21 cellular contexts compared by ENCODE assay signal in genomic region chr4:7343950-7344349, GRCh38.
DNase-seq lines count a peak whose midpoint lies in the region; ATAC-seq and TF ChIP-seq lines count a peak whose summit lies in the region.
"Had no signal": no experiment of that assay in that cellular context is flagged by ENCODE, and none has a peak within 500 bp of the region (broad histone marks: within the 10 kb centered on the region; RNA-seq: fewer than 3 reads in every experiment).

No MANE protein-coding gene starts in this region.

- H3K27me3 Mint-ChIP-seq in chondrocyte (ENCODE audit: low read depth), result no peaks in the 10 kb centered on the region
- H3K27me3 Mint-ChIP-seq: B cell had no signal

- no peaks in the 10 kb centered on the region for H3K36me3 ChIP-seq in left ventricle myocardium inferior
- no peaks in the 10 kb centered on the region for H3K36me3 ChIP-seq in neuronal stem cell (replicated peaks in 1 of 2; ENCODE audit: control insufficient read depth in 2 of 2, insufficient read depth in 2 of 2, low read length in 2 of 2)
- H3K36me3 ChIP-seq: BLaER1 had no signal

- WGBS in neuronal stem cell (ENCODE audit: extremely low coverage in 2 of 2, insufficient read length in 2 of 2, insufficient replicate concordance in 1 of 2), 2 donors, result no CpG with 5 or more reads among the region's 8 CpGs

- H4K91ac ChIP-seq in neuronal stem cell (ENCODE audit: low read depth, low read length, poor library complexity), result no peak overlapping the region

- H3K4me3 ChIP-seq in left ventricle myocardium inferior (no peak overlapping the region), neuronal stem cell (ENCODE audit: low read length in 2 of 2) (no peak overlapping the region)
- H3K4me3 ChIP-seq: BLaER1, GM12878, GM23338 had no signal

- H3K18ac ChIP-seq in neuronal stem cell (ENCODE audit: low read length), result peak overlapping the region; percentile 36

- H3K79me1 ChIP-seq in neuronal stem cell (ENCODE audit: low read depth, low read length), result peaks cover 3% of the 10 kb centered on the region

- no peak overlapping the region for H3K14ac ChIP-seq in neuronal stem cell (ENCODE audit: low read length)

- H3K4me3 Mint-ChIP-seq in chondrocyte (ENCODE audit: unreplicated experiment), result no peak overlapping the region
- H3K4me3 Mint-ChIP-seq: B cell; CD4-positive, CD25-positive, alpha-beta regulatory T cell; CD8-positive, alpha-beta T cell; GM23338; H9 had no signal

- H2BK12ac ChIP-seq in neuronal stem cell (ENCODE audit: low read length), result no peak overlapping the region

- peaks cover 7% of the 10 kb centered on the region for H3K36me3 Mint-ChIP-seq in chondrocyte (ENCODE audit: low read depth)
- H3K36me3 Mint-ChIP-seq: CD4-positive, CD25-positive, alpha-beta regulatory T cell; CD8-positive, alpha-beta T cell had no signal

- H2BK120ac ChIP-seq in neuronal stem cell (ENCODE audit: low read depth, low read length), result no peak overlapping the region

- no peak overlapping the region for H3K4ac ChIP-seq in neuronal stem cell (ENCODE audit: low read length)

- H3K9ac ChIP-seq in neuronal stem cell (ENCODE audit: low read depth, low read length, poor library complexity), result no peak overlapping the region
- H3K9ac ChIP-seq: BLaER1 had no signal

- no peak overlapping the region for H2AFZ ChIP-seq in neuronal stem cell (ENCODE audit: low read length)
- H2AFZ ChIP-seq: GM23338 had no signal

- no peak overlapping the region for H3K4me2 ChIP-seq in neuronal stem cell (ENCODE audit: insufficient read depth, low read length, poor library complexity, severe bottlenecking)
- H3K4me2 ChIP-seq: BLaER1, GM23338 had no signal

- no peaks in the 10 kb centered on the region for H3K4me1 ChIP-seq in left ventricle myocardium inferior
- peaks cover 0 to 3% of the 10 kb centered on the region in 2 donors for H3K4me1 ChIP-seq in neuronal stem cell (ENCODE audit: control insufficient read depth in 2 of 2, insufficient read depth in 1 of 2, low read depth in 1 of 2, low read length in 2 of 2)
- H3K4me1 ChIP-seq: Caco-2 had no signal

- H2BK15ac ChIP-seq in neuronal stem cell (ENCODE audit: low read length), result peak overlapping the region; percentile 12

- H4K8ac ChIP-seq in neuronal stem cell (ENCODE audit: low read depth, low read length), result no peak overlapping the region

- no peak overlapping the region for H3K27ac Mint-ChIP-seq in chondrocyte (ENCODE audit: unreplicated experiment)
- H3K27ac Mint-ChIP-seq: B cell; CD4-positive, CD25-positive, alpha-beta regulatory T cell; CD8-positive, alpha-beta T cell; GM23338; H9 had no signal

- peak; percentile 3 for DNase-seq in left ventricle myocardium inferior
- DNase-seq in left ventricle myocardium superior, result no peak
- DNase-seq in chondrocyte (ENCODE audit: low spot score), result peak; percentile 64
- no peak for DNase-seq in neuronal stem cell (ENCODE audit: low spot score)
- no peak for DNase-seq in substantia nigra (lab: John Stamatoyannopoulos, UW)
- DNase-seq in SIG-M5 treated with dmso at 0.1 percent for 504 hours (lab: John Stamatoyannopoulos, UW; ENCODE audit: unreplicated experiment), result no peak
- DNase-seq in DMS79 treated with DMSO at 0.1 percent for 48 hours (lab: John Stamatoyannopoulos, UW), result no peak
- DNase-seq: Caco-2; CD4-positive, CD25-positive, alpha-beta regulatory T cell; CD8-positive, alpha-beta T cell; DMS153; EL; GDM1; H9 had no signal

- no peak overlapping the region for H3K23ac ChIP-seq in neuronal stem cell (ENCODE audit: low read depth, low read length, poor library complexity)

- ATAC-seq in left ventricle myocardium superior (no peak), HG03439 (IDR thresholded peaks at IDR 0.05; ENCODE audit: unreplicated experiment) (no peak)
- ATAC-seq: CD8-positive, alpha-beta T cell; GM12878; GM23338; HCT116 had no signal

- H3K4me1 Mint-ChIP-seq in chondrocyte (ENCODE audit: low read depth), result peaks cover 6% of the 10 kb centered on the region
- H3K4me1 Mint-ChIP-seq: B cell; CD4-positive, CD25-positive, alpha-beta regulatory T cell; GM23338 had no signal

- H3K9me3 Mint-ChIP-seq in chondrocyte (ENCODE audit: low read depth), result peaks cover 14% of the 10 kb centered on the region
- H3K9me3 Mint-ChIP-seq: GM23338, H9 had no signal

- peak overlapping the region; percentile 26 for H2AK5ac ChIP-seq in neuronal stem cell (ENCODE audit: low read depth, low read length)

- no peaks in the 10 kb centered on the region for H3K27me3 ChIP-seq in left ventricle myocardium inferior (ENCODE audit: low read depth)
- H3K27me3 ChIP-seq in neuronal stem cell (ENCODE audit: control insufficient read depth in 3 of 3, insufficient read depth in 3 of 3, low read depth in 1 of 3, low read length in 3 of 3), result no peaks in the 10 kb centered on the region
- H3K27me3 ChIP-seq: BLaER1 had no signal

- TF ChIP-seq CTCF in left ventricle myocardium inferior (IDR thresholded peaks at IDR 0.05; ENCODE audit: borderline replicate concordance), result no peak
- TF ChIP-seq CTCF in chondrocyte (IDR thresholded peaks at IDR 0.05), result no peak

- no peak overlapping the region for H2BK5ac ChIP-seq in neuronal stem cell (ENCODE audit: low read length)

- intact Hi-C loops in left ventricle myocardium inferior (cut with micrococcal nuclease) (no loop called here), left ventricle myocardium superior (cut with micrococcal nuclease) (no loop called here)

- H3K9me3 ChIP-seq in left ventricle myocardium inferior (replicated peaks), result peaks cover 20% of the 10 kb centered on the region
- peaks cover 0 to 2% of the 10 kb centered on the region in 2 donors for H3K9me3 ChIP-seq in neuronal stem cell (replicated peaks in 1 of 2; ENCODE audit: control insufficient read depth in 2 of 2, insufficient read depth in 1 of 2, low read depth in 1 of 2, low read length in 2 of 2)
- H3K9me3 ChIP-seq: Caco-2 had no signal

- H3K27ac ChIP-seq in left ventricle myocardium inferior (replicated peaks) (no peak overlapping the region), neuronal stem cell (replicated peaks; ENCODE audit: low read length) (no peak overlapping the region), substantia nigra (ENCODE audit: low read depth, low read length, poor library complexity, severe bottlenecking) (peak overlapping the region; percentile 91)
- H3K27ac ChIP-seq: BLaER1, C4-2B had no signal

Comparison
In these comparisons a context has a peak if more than half of its experiments do, and no peak if none do; other contexts are left out.
1. DNase-seq: peak in left ventricle myocardium inferior (single experiment) and chondrocyte (single experiment); none in left ventricle myocardium superior (single experiment), neuronal stem cell (single experiment), substantia nigra (0 of 49), SIG-M5 treated with dmso at 0.1 percent for 504 hours (single experiment) and DMS79 treated with DMSO at 0.1 percent for 48 hours (single experiment).